19 cellular contexts compared by ENCODE assay signal in genomic region chr6:14824835-14825223, GRCh38.
A peak's percentile ranks its signal among the peaks of the same experiment; 100 is the strongest.
DNase-seq lines count a peak whose midpoint lies in the region; ATAC-seq and TF ChIP-seq lines count a peak whose summit lies in the region.
"Had no signal": no experiment of that assay in that cellular context is flagged by ENCODE, and none has a peak within 500 bp of the region (broad histone marks: within the 10 kb centered on the region; RNA-seq: fewer than 3 reads in every experiment).

No MANE protein-coding gene starts in this region.

- peak overlapping the region; percentile 51 for H3K27ac ChIP-seq in colonic mucosa
- peak overlapping the region; percentile 51 to 73 for H3K27ac ChIP-seq in mucosa of rectum (ENCODE audit: low read depth in 2 of 2, low read length in 2 of 2)
- H3K27ac ChIP-seq: gastroesophageal sphincter, SJCRH30, skin epidermis, thoracic aorta had no signal

- intact Hi-C loops in colonic mucosa (cut with DNase I) = no loop called here

- DNase-seq in COR-L47 (lab: John Stamatoyannopoulos, UW) (peak; percentile 8), M059J (ENCODE audit: low read depth) (peak; percentile 21), colonic mucosa (peak; percentile 32), progenitor cell of endocrine pancreas (ENCODE audit: low spot score, unreplicated experiment) (no peak), DMS 273 (lab: John Stamatoyannopoulos, UW; ENCODE audit: unreplicated experiment) (no peak), omental fat pad (ENCODE audit: low spot score) (no peak)
- no peak for DNase-seq in activated CD4-positive, CD25-positive, alpha-beta regulatory T cell treated with anti-CD3 and anti-CD28 coated beads, Interleukin-2, amount 50 U/mL, for 72 hours
- DNase-seq: activated CD4-positive, alpha-beta T cell treated with anti-CD3 and anti-CD28 coated beads for 36 hours; activated naive CD4-positive, alpha-beta T cell; Calu3; mesenchymal stem cell; NCI-H1092 treated with DMSO at 0.1 percent for 48 hours; NCI-H446 treated with DMSO at 0.1 percent for 48 hours; occipital lobe; SJCRH30 had no signal

- H3K36me3 Mint-ChIP-seq in progenitor cell of endocrine pancreas (ENCODE audit: insufficient read depth) = no peaks in the 10 kb centered on the region

- H3K27ac Mint-ChIP-seq in progenitor cell of endocrine pancreas = no peak overlapping the region

- H3K9ac ChIP-seq in colonic mucosa (ENCODE audit: low read depth in 2 of 2, low read length in 2 of 2) = peak overlapping the region in 1 of 2 donors; percentile 1
- no peak overlapping the region for H3K9ac ChIP-seq in mucosa of rectum (ENCODE audit: low read depth in 1 of 2, low read length in 2 of 2)

- no peaks in the 10 kb centered on the region for H3K27me3 ChIP-seq in colonic mucosa
- H3K27me3 ChIP-seq in mucosa of rectum (ENCODE audit: control insufficient read depth in 2 of 2, insufficient read depth in 2 of 2, low read length in 2 of 2) = no peaks in the 10 kb centered on the region
- H3K27me3 ChIP-seq: gastroesophageal sphincter, SJCRH30 had no signal

- H3K9me3 Mint-ChIP-seq in progenitor cell of endocrine pancreas (ENCODE audit: low read depth) = no peaks in the 10 kb centered on the region

- H3K4me1 ChIP-seq in colonic mucosa (peaks cover 8% of the 10 kb centered on the region), mucosa of rectum (ENCODE audit: control insufficient read depth in 2 of 2, insufficient read depth in 2 of 2, low read length in 2 of 2) (peaks cover 13 to 24% of the 10 kb centered on the region in 2 donors)
- H3K4me1 ChIP-seq: SJCRH30 had no signal

- ATAC-seq in omental fat pad (ENCODE audit: low FRiP score) = no peak
- ATAC-seq: activated CD4-positive, alpha-beta T cell treated with anti-CD3 and anti-CD28 coated beads for 36 hours; gastroesophageal sphincter had no signal

- peaks cover 8% of the 10 kb centered on the region for H3K27me3 Mint-ChIP-seq in progenitor cell of endocrine pancreas
- H3K27me3 Mint-ChIP-seq: activated CD4-positive, alpha-beta T cell treated with anti-CD3 and anti-CD28 coated beads for 36 hours had no signal

- TF ChIP-seq CTCF in colonic mucosa (IDR thresholded peaks at IDR 0.05) (no peak), progenitor cell of endocrine pancreas (IDR thresholded peaks at IDR 0.05; ENCODE audit: unreplicated experiment) (no peak), omental fat pad (IDR thresholded peaks at IDR 0.05) (no peak)

- H3K9me3 ChIP-seq in colonic mucosa (no peaks in the 10 kb centered on the region), mucosa of rectum (ENCODE audit: control insufficient read depth in 2 of 2, low read length in 2 of 2) (no peaks in the 10 kb centered on the region)
- H3K9me3 ChIP-seq: gastroesophageal sphincter, SJCRH30, thoracic aorta had no signal

- no peaks in the 10 kb centered on the region for H3K36me3 ChIP-seq in colonic mucosa
- H3K36me3 ChIP-seq in mucosa of rectum (ENCODE audit: control insufficient read depth in 2 of 2, insufficient read depth in 2 of 2, low read length in 2 of 2) = no peaks in the 10 kb centered on the region
- H3K36me3 ChIP-seq: gastroesophageal sphincter, SJCRH30, thoracic aorta had no signal

- H3K4me1 Mint-ChIP-seq in progenitor cell of endocrine pancreas (ENCODE audit: low read depth) = peaks cover 14% of the 10 kb centered on the region

- H3K4me3 ChIP-seq in colonic mucosa = no peak overlapping the region
- no peak overlapping the region for H3K4me3 ChIP-seq in mucosa of rectum (ENCODE audit: low read length in 2 of 2)
- H3K4me3 ChIP-seq: gastroesophageal sphincter, SJCRH30, skin epidermis, thoracic aorta had no signal

- H3K4me3 Mint-ChIP-seq in progenitor cell of endocrine pancreas (ENCODE audit: low read depth) = no peak overlapping the region
- H3K4me3 Mint-ChIP-seq: activated CD4-positive, alpha-beta T cell treated with anti-CD3 and anti-CD28 coated beads for 36 hours had no signal

Comparison
In these comparisons a context has a peak if more than half of its experiments do, and no peak if none do; other contexts are left out.
1. DNase-seq: peak in COR-L47 (single experiment), M059J (single experiment) and colonic mucosa (single experiment); none in progenitor cell of endocrine pancreas (single experiment), DMS 273 (single experiment), omental fat pad (single experiment) and activated CD4-positive, CD25-positive, alpha-beta regulatory T cell treated with anti-CD3 and anti-CD28 coated beads, Interleukin-2, amount 50 U/mL, for 72 hours (single experiment).